In genomic region chr6:106520711-106521367, GRCh38 we compare ENCODE assay signal across 8 cellular contexts.
DNase-seq lines count a peak whose midpoint lies in the region; ATAC-seq and TF ChIP-seq lines count a peak whose summit lies in the region.

No MANE protein-coding gene starts in this region.

- no peak overlapping the region for H2AFZ ChIP-seq in neural progenitor cell (replicated peaks)

- peak; percentile 66 for ATAC-seq in GM18498 (IDR thresholded peaks at IDR 0.05; ENCODE audit: unreplicated experiment)
- peak; percentile 49 for ATAC-seq in HG02840 (IDR thresholded peaks at IDR 0.05; ENCODE audit: low FRiP score, unreplicated experiment)
- no peak for ATAC-seq in Panc1

- POLR2A ChIA-PET in Panc1 (lab: Charles Lee), result no interaction called here

- H3K79me2 ChIP-seq in neural progenitor cell (ENCODE audit: low read depth), result no peaks in the 10 kb centered on the region

- CTCF ChIA-PET in Panc1 (lab: Charles Lee), result no interaction called here

- H3K4me1 Mint-ChIP-seq in neural progenitor cell, result no peaks in the 10 kb centered on the region

- no peak for TF ChIP-seq CTCF in Panc1 (IDR thresholded peaks at IDR 0.05)
- no peak for TF ChIP-seq CTCF in neural progenitor cell (IDR thresholded peaks at IDR 0.05)

- no peaks in the 10 kb centered on the region for H3K9me3 ChIP-seq in Panc1 (ENCODE audit: control insufficient read depth, insufficient read depth, low read depth, low read length)
- no peaks in the 10 kb centered on the region for H3K9me3 ChIP-seq in neural progenitor cell (ENCODE audit: low read depth)

- BruUV-seq in Panc1 (replicated peaks; lab: Mats Ljungman, UMichigan), result TSS peak; percentile 37

- H3K36me3 ChIP-seq in Panc1 (ENCODE audit: control insufficient read depth, insufficient read depth, low read length) (peaks cover 2% of the 10 kb centered on the region; the same call in 1 of the 2 replicates), neural progenitor cell (no peaks in the 10 kb centered on the region)

- H3K36me3 Mint-ChIP-seq in neural progenitor cell, result no peaks in the 10 kb centered on the region

- no peak overlapping the region for H3K27ac Mint-ChIP-seq in neural progenitor cell

- H3K9me3 Mint-ChIP-seq in neural progenitor cell, result no peaks in the 10 kb centered on the region

- no peak overlapping the region for H3K4me3 Mint-ChIP-seq in neural progenitor cell

- H4K20me1 ChIP-seq in neural progenitor cell (ENCODE audit: low read depth), result no peaks in the 10 kb centered on the region

- H3K27me3 ChIP-seq in Panc1 (ENCODE audit: control insufficient read depth, insufficient read depth, low read length) (no peaks in the 10 kb centered on the region), neural progenitor cell (no peaks in the 10 kb centered on the region)

- H3K4me1 ChIP-seq in Panc1 (ENCODE audit: control insufficient read depth, insufficient read depth, low read length) (peaks cover 70% of the 10 kb centered on the region), neural progenitor cell (no peaks in the 10 kb centered on the region)

- in situ Hi-C loops in Panc1 (cut with HindIII; ENCODE audit: low pct_unique_long_range_greater_than_20kb, low sequenced_read_pairs), result no loop called here

- peaks cover 6% of the 10 kb centered on the region for H3K27me3 Mint-ChIP-seq in neural progenitor cell (ENCODE audit: insufficient read depth, low read depth)

- DNase-seq in Panc1 (ENCODE audit: low read depth, low spot score) (no peak), activated gamma-delta T cell (lab: John Stamatoyannopoulos, UW) (peak; percentile 21), neural progenitor cell (ENCODE audit: low spot score) (no peak), NCI-H1436 treated with DMSO at 0.1 percent for 48 hours (lab: John Stamatoyannopoulos, UW) (no peak), AG08395 (ENCODE audit: low spot score) (no peak)

- peak overlapping the region; percentile 96 for H3K27ac ChIP-seq in Panc1 (ENCODE audit: low read length)
- H3K27ac ChIP-seq in skin epidermis, result peak overlapping the region in 16 of 21 experiments; percentile 33 to 93 (median 78)
- H3K27ac ChIP-seq in neural progenitor cell, result no peak overlapping the region

- H3K4me3 ChIP-seq in Panc1 (ENCODE audit: low read depth in 2 of 2, low read length in 2 of 2) (peak overlapping the region in 1 of 2 experiments; percentile 9; a peak in 2 of 4 replicates), skin epidermis (peak overlapping the region in 5 of 7 experiments; percentile 16 to 36 (median 24)), neural progenitor cell (no peak overlapping the region)

- H3F3A ChIP-seq in neural progenitor cell (ENCODE audit: low read depth), result no peaks in the 10 kb centered on the region

- intact Hi-C loops in Panc1 (cut with micrococcal nuclease; ENCODE audit: unreplicated experiment), result no loop called here

- H3K9ac ChIP-seq in neural progenitor cell, result no peak overlapping the region

- no peak overlapping the region for H3K4me2 ChIP-seq in neural progenitor cell
